ENCODE assay signal across 16 cellular contexts in the genomic region with DNA sequence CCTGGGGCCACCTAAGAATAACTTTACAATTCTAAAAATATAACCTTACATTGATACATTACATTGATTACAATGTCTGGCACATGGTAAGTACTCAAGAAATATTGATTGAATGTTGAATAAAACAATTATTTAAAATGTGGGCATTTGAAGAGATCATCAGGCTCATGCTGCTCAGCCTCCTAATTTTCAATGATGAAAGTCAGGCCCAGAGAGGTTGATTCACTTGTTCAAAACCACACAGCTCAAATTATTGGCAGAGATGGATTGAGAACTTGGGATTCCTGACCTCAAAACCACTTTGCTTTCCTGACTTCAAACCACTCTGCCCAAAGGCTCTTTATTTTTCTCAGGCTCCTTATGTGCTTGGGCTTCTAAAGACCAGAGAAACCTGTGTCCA. TPM values are rescaled to one million over a fixed set of nuclear protein-coding genes. Genes with fewer than 3 reads are reported as not detected.
A peak's percentile ranks its signal among the peaks of the same experiment; 100 is the strongest.
DNase-seq lines count a peak whose midpoint lies in the region; ATAC-seq and TF ChIP-seq lines count a peak whose summit lies in the region.
"Had no signal": no experiment of that assay in that cellular context is flagged by ENCODE, and none has a peak within 500 bp of the region (broad histone marks: within the 10 kb centered on the region; RNA-seq: fewer than 3 reads in every experiment).

No MANE protein-coding gene starts in this region.

- peaks cover 12% of the 10 kb centered on the region for H3K4me1 Mint-ChIP-seq in stimulated activated naive CD8-positive, alpha-beta T cell treated with anti-CD3 and anti-CD28 coated beads, Interleukin-15, amount 100 ng/mL, for 72 hours

- peak overlapping the region; percentile 91 for H3K27ac ChIP-seq in C4-2B
- peak overlapping the region; percentile 98 for H3K27ac ChIP-seq in PC-3 (ENCODE audit: low read length)
- peak overlapping the region; percentile 83 for H3K27ac ChIP-seq in brain microvascular endothelial cell
- H3K27ac ChIP-seq in psoas muscle: peak overlapping the region; percentile 58
- H3K27ac ChIP-seq: RWPE1 had no signal

- H3K27me3 ChIP-seq in PC-3 (ENCODE audit: low read length): no peaks in the 10 kb centered on the region
- H3K27me3 ChIP-seq in brain microvascular endothelial cell (replicated peaks): no peaks in the 10 kb centered on the region
- no peaks in the 10 kb centered on the region for H3K27me3 ChIP-seq in psoas muscle (ENCODE audit: insufficient read depth in 3 of 3, low read length in 2 of 3)

- H3K27ac Mint-ChIP-seq in stimulated activated naive CD8-positive, alpha-beta T cell treated with anti-CD3 and anti-CD28 coated beads, Interleukin-15, amount 100 ng/mL, for 72 hours: no peak overlapping the region

- peaks cover 21% of the 10 kb centered on the region for H3F3A ChIP-seq in PC-3 (ENCODE audit: low read length, unreplicated experiment)

- H3K27me3 Mint-ChIP-seq in stimulated activated naive CD8-positive, alpha-beta T cell treated with anti-CD3 and anti-CD28 coated beads, Interleukin-15, amount 100 ng/mL, for 72 hours: no peaks in the 10 kb centered on the region

- no peaks in the 10 kb centered on the region for H3K9me2 ChIP-seq in PC-3 (replicated peaks; ENCODE audit: low read length)

- H3K4me3 ChIP-seq in PC-3 (ENCODE audit: low read length) (peak overlapping the region; percentile 17; the same call in 1 of the 2 replicates), brain microvascular endothelial cell (ENCODE audit: low read depth, low read length) (no peak overlapping the region), psoas muscle (no peak overlapping the region)

- H4K20me1 ChIP-seq in PC-3 (ENCODE audit: low read length): no peaks in the 10 kb centered on the region

- no peaks in the 10 kb centered on the region for H3K9me3 Mint-ChIP-seq in stimulated activated naive CD8-positive, alpha-beta T cell treated with anti-CD3 and anti-CD28 coated beads, Interleukin-15, amount 100 ng/mL, for 72 hours

- POLR2A ChIA-PET in PC-3 (lab: Charles Lee; ENCODE audit: unreplicated experiment): interaction anchor here (0.6 kb wide), 1 partner anchor 10 kb away, joined by 4 read pairs; no protein-coding TSS in a partner anchor

- H3K9me3 ChIP-seq in PC-3 (ENCODE audit: low read length): no peaks in the 10 kb centered on the region
- no peaks in the 10 kb centered on the region for H3K9me3 ChIP-seq in psoas muscle

- H3K4me1 ChIP-seq in PC-3 (ENCODE audit: insufficient read depth, low read length) (peaks cover 50% of the 10 kb centered on the region), psoas muscle (peaks cover 21% of the 10 kb centered on the region)

- TF ChIP-seq CTCF in C4-2B (conservative IDR thresholded peaks at IDR 0.05) (no peak), PC-3 (conservative IDR thresholded peaks at IDR 0.05; ENCODE audit: low read depth, low read length) (no peak), brain microvascular endothelial cell (IDR thresholded peaks at IDR 0.05; ENCODE audit: low read depth, low read length, missing control alignments) (no peak), psoas muscle (IDR thresholded peaks at IDR 0.05) (no peak)

- TSS peak; percentile 91 for BruUV-seq in PC-3 (replicated peaks; lab: Mats Ljungman, UMichigan)

- CTCF ChIA-PET in PC-3 (lab: Charles Lee): interaction anchor here (0.6 to 3.7 kb wide), 3 partner anchors 35 to 172 kb away, joined by 3 to 38 read pairs (median 6); no protein-coding TSS in a partner anchor

- peak overlapping the region; percentile 89 for H3K9ac ChIP-seq in PC-3 (ENCODE audit: low read length)

- peak; percentile 11 for DNase-seq in PC-3
- DNase-seq in brain microvascular endothelial cell: no peak
- DNase-seq in psoas muscle: no peak
- DNase-seq in inferior parietal cortex (ENCODE audit: extremely low spot score): no peak
- no peak for DNase-seq in stimulated activated naive CD8-positive, alpha-beta T cell treated with anti-CD3 and anti-CD28 coated beads, Interleukin-15, amount 100 ng/mL, for 72 hours
- no peak for DNase-seq in medulla oblongata (ENCODE audit: extremely low spot score)
- DNase-seq: C1 segment of cervical spinal cord, GOT3, MM.1S, NCI-H1092, NCI-H146, NCI-H2171, NCI-H526 treated with DMSO at 0.1 percent for 48 hours had no signal

- H3K4me3 Mint-ChIP-seq in stimulated activated naive CD8-positive, alpha-beta T cell treated with anti-CD3 and anti-CD28 coated beads, Interleukin-15, amount 100 ng/mL, for 72 hours: no peak overlapping the region

- intact Hi-C loops in PC-3 (cut with micrococcal nuclease) (loop anchor here (1.0 to 2.0 kb wide), 3 partner anchors 41 to 61 kb away; a partner anchor contains a TSS), psoas muscle (cut with DNase I) (loop anchor here (10.0 kb wide), 3 partner anchors 177 to 297 kb away; no protein-coding TSS in a partner anchor)

- peak overlapping the region; percentile 69 for H3K4me2 ChIP-seq in PC-3 (ENCODE audit: low read length)

- in situ Hi-C loops in brain microvascular endothelial cell (cut with HindIII; ENCODE audit: low pct_ligation_motif_present, low sequenced_read_pairs): no loop called here

- no peak for ATAC-seq in PC-3
- no peak for ATAC-seq in psoas muscle
- ATAC-seq in stimulated activated naive CD8-positive, alpha-beta T cell treated with anti-CD3 and anti-CD28 coated beads, Interleukin-15, amount 100 ng/mL, for 72 hours: no peak
- no peak for ATAC-seq in HG02623 (IDR thresholded peaks at IDR 0.05; ENCODE audit: unreplicated experiment)

- no peaks in the 10 kb centered on the region for H3K36me3 ChIP-seq in PC-3 (ENCODE audit: low read depth, low read length)
- no peaks in the 10 kb centered on the region for H3K36me3 ChIP-seq in brain microvascular endothelial cell (replicated peaks)
- H3K36me3 ChIP-seq in psoas muscle (ENCODE audit: insufficient read depth in 1 of 2, low read depth in 1 of 2): no peaks in the 10 kb centered on the region

- H2AFZ ChIP-seq in PC-3 (ENCODE audit: low read length): no peak overlapping the region

- H3K79me2 ChIP-seq in PC-3 (ENCODE audit: low read length): no peaks in the 10 kb centered on the region

RNA-seq across cellular contexts. Expression of a gene that starts 34.7 kb away (rescaled TPM):
- total RNA-seq in PC-3 (2014; rRNA removed): 31.0 and 31.4 TPM in 2 replicates
- total RNA-seq in psoas muscle: 1 to 10 TPM in 1 of 4 donors, under 1 TPM in 3; 0.57 to 2.1 (median 0.77) TPM
- 1 to 10 TPM; 1.1 to 1.3 (median 1.2) TPM for polyA plus RNA-seq in psoas muscle

RNA-seq across cellular contexts. Expression of a gene that starts 41.7 kb away (rescaled TPM):
- total RNA-seq in PC-3 (2014; rRNA removed): 85.5 and 122 TPM in 2 replicates
- 10 to 100 TPM; 27.6 to 58.0 (median 41.8) TPM for total RNA-seq in psoas muscle
- 100 to 1,000 TPM in 1 of 3 donors, 10 to 100 TPM in 2; 24.8 to 126 (median 30.3) TPM for polyA plus RNA-seq in psoas muscle

Comparison
In these comparisons a context has a peak if more than half of its experiments do, and no peak if none do; other contexts are left out.
1. RNA of a gene that starts 34.7 kb away (total RNA-seq): 31.0 to 31.4 TPM in PC-3; 0.57 to 2.1 TPM in psoas muscle; every median in the first group is over 10 times any median in the second.
2. Peak in every context shown above with its lines, with median percentiles within 50 percentile points of each other: H3K27ac ChIP-seq.